Comparison of ENCODE assay signal across 25 cellular contexts in genomic region chrX:146604196-146604595, GRCh38.
"Had no signal": no experiment of that assay in that cellular context is flagged by ENCODE, and none has a peak within 500 bp of the region (broad histone marks: within the 10 kb centered on the region; RNA-seq: fewer than 3 reads in every experiment).

No MANE protein-coding gene starts in this region.

- H3K27me3 ChIP-seq: colonic mucosa, esophagus muscularis mucosa, esophagus squamous epithelium, foreskin keratinocyte, gastrocnemius medialis, gastroesophageal sphincter, heart left ventricle, heart right ventricle, hepatocyte had no signal

- ATAC-seq: effector memory CD8-positive, alpha-beta T cell; esophagus mucosa; foreskin keratinocyte; gastrocnemius medialis; gastroesophageal sphincter; heart left ventricle; heart right ventricle had no signal

- H3K27ac ChIP-seq: colonic mucosa, coronary artery, dorsolateral prefrontal cortex, epithelial cell of prostate, esophagus muscularis mucosa, esophagus squamous epithelium, foreskin keratinocyte, gastrocnemius medialis, gastroesophageal sphincter, heart left ventricle, heart right ventricle, hepatocyte had no signal

- DNase-seq: colonic mucosa; cortex of kidney; dermis blood vessel endothelial cell; dorsolateral prefrontal cortex; effector CD4-positive, alpha-beta T cell; effector CD8-positive, alpha-beta T cell; effector memory CD4-positive, alpha-beta T cell; effector memory CD8-positive, alpha-beta T cell; endodermal cell; erythroblast; esophagus squamous epithelium; foreskin fibroblast; foreskin keratinocyte; foreskin melanocyte; gastrocnemius medialis; glutamatergic neuron; head of caudate nucleus; heart left ventricle; heart right ventricle had no signal

- H3K4me1 ChIP-seq: colonic mucosa, esophagus muscularis mucosa, esophagus squamous epithelium, foreskin keratinocyte, gastrocnemius medialis, gastroesophageal sphincter, heart left ventricle, heart right ventricle had no signal

- H3K9me3 ChIP-seq: colonic mucosa, esophagus muscularis mucosa, gastrocnemius medialis, gastroesophageal sphincter had no signal

- H3K36me3 ChIP-seq: colonic mucosa, esophagus muscularis mucosa, esophagus squamous epithelium, gastrocnemius medialis, gastroesophageal sphincter, heart left ventricle, heart right ventricle had no signal

- H3K79me2 ChIP-seq: hepatocyte had no signal

- H3K4me2 ChIP-seq: hepatocyte had no signal

- H3K4me3 ChIP-seq: colonic mucosa, coronary artery, dorsolateral prefrontal cortex, esophagus muscularis mucosa, esophagus squamous epithelium, gastrocnemius medialis, gastroesophageal sphincter, heart left ventricle, heart right ventricle, hepatocyte had no signal

- H2AFZ ChIP-seq: hepatocyte had no signal
